Comparison of ENCODE assay signal across 1 cellular context in the genomic region with DNA sequence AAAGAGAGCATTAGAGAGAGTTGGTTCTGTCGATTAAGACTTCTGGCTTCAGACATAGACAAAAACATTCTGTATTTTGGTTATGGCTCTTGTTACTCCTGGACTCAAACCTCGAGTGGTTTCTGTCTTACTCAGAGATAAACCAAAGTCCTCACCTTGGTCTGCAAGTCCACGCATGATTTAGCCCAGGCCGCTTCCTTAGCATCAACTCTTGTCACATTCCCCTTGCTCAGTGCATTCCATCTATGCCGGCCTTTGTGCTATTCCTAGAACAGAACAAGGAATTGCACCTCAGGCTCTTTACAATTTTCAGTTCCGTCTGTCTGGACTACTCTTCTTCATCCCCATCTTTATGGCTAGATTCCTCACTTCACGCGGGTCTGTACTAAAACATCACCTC.
TF ChIP-seq lines count a peak whose summit lies in the region.

No MANE protein-coding gene starts in this region.

TF ChIP-seq in GM23338, 12 proteins besides CTCF, POLR2A, EP300 and RAD21 (continued from another document):
- TF ChIP-seq, protein P1, sequence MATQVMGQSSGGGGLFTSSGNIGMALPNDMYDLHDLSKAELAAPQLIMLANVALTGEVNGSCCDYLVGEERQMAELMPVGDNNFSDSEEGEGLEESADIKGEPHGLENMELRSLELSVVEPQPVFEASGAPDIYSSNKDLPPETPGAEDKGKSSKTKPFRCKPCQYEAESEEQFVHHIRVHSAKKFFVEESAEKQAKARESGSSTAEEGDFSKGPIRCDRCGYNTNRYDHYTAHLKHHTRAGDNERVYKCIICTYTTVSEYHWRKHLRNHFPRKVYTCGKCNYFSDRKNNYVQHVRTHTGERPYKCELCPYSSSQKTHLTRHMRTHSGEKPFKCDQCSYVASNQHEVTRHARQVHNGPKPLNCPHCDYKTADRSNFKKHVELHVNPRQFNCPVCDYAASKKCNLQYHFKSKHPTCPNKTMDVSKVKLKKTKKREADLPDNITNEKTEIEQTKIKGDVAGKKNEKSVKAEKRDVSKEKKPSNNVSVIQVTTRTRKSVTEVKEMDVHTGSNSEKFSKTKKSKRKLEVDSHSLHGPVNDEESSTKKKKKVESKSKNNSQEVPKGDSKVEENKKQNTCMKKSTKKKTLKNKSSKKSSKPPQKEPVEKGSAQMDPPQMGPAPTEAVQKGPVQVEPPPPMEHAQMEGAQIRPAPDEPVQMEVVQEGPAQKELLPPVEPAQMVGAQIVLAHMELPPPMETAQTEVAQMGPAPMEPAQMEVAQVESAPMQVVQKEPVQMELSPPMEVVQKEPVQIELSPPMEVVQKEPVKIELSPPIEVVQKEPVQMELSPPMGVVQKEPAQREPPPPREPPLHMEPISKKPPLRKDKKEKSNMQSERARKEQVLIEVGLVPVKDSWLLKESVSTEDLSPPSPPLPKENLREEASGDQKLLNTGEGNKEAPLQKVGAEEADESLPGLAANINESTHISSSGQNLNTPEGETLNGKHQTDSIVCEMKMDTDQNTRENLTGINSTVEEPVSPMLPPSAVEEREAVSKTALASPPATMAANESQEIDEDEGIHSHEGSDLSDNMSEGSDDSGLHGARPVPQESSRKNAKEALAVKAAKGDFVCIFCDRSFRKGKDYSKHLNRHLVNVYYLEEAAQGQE (IDR thresholded peaks at IDR 0.05; ENCODE audit: unreplicated experiment): no peak
- TF ChIP-seq STAT1 (IDR thresholded peaks at IDR 0.05; ENCODE audit: unreplicated experiment) (no peak), CREB1 (CRISPR knock-in tag; IDR thresholded peaks at IDR 0.05; ENCODE audit: low read depth) (no peak), EZH2phosphoT487 (IDR thresholded peaks at IDR 0.05; ENCODE audit: unreplicated experiment) (no peak), EZH2 (IDR thresholded peaks at IDR 0.05; ENCODE audit: low read depth, unreplicated experiment) (no peak), ZNF331 (CRISPR knock-in tag; IDR thresholded peaks at IDR 0.05; ENCODE audit: low read depth) (no peak), NANOG (IDR thresholded peaks at IDR 0.05; ENCODE audit: borderline replicate concordance) (no peak), ZNF114 (CRISPR knock-in tag; IDR thresholded peaks at IDR 0.05) (no peak)
- TF ChIP-seq, protein P2, sequence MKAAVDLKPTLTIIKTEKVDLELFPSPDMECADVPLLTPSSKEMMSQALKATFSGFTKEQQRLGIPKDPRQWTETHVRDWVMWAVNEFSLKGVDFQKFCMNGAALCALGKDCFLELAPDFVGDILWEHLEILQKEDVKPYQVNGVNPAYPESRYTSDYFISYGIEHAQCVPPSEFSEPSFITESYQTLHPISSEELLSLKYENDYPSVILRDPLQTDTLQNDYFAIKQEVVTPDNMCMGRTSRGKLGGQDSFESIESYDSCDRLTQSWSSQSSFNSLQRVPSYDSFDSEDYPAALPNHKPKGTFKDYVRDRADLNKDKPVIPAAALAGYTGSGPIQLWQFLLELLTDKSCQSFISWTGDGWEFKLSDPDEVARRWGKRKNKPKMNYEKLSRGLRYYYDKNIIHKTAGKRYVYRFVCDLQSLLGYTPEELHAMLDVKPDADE (IDR thresholded peaks at IDR 0.05): no peak
TF ChIP-seq in GM23338: peak in this region for 0.
